ENCODE assay signal across 19 cellular contexts in genomic region chr7:30080818-30081217, GRCh38.
"Had no signal": no experiment of that assay in that cellular context is flagged by ENCODE, and none has a peak within 500 bp of the region (broad histone marks: within the 10 kb centered on the region; RNA-seq: fewer than 3 reads in every experiment).

No MANE protein-coding gene starts in this region.

- H3K4me1 Mint-ChIP-seq: activated CD4-positive, alpha-beta T cell treated with anti-CD3 and anti-CD28 coated beads, Interleukin-2, amount 10 ng/mL, durations not matched to agents 7 days and 5 days; activated naive CD4-positive, alpha-beta T cell treated with anti-CD3 and anti-CD28 coated beads, Interleukin-2, amount 10 ng/mL, durations not matched to agents 7 days and 5 days had no signal

- H3K27me3 Mint-ChIP-seq: activated CD4-positive, alpha-beta T cell treated with anti-CD3 and anti-CD28 coated beads, Interleukin-2, amount 10 ng/mL, durations not matched to agents 7 days and 5 days; activated naive CD4-positive, alpha-beta T cell treated with anti-CD3 and anti-CD28 coated beads, Interleukin-2, amount 10 ng/mL, durations not matched to agents 7 days and 5 days; progenitor cell of endocrine pancreas had no signal

- H3K4me3 Mint-ChIP-seq: activated CD4-positive, alpha-beta T cell treated with anti-CD3 and anti-CD28 coated beads, Interleukin-2, amount 10 ng/mL, durations not matched to agents 7 days and 5 days; activated naive CD4-positive, alpha-beta T cell treated with anti-CD3 and anti-CD28 coated beads, Interleukin-2, amount 10 ng/mL, durations not matched to agents 7 days and 5 days; natural killer cell had no signal

- H3K27ac ChIP-seq: adrenal gland, body of pancreas, coronary artery, foreskin keratinocyte, tibial artery, uterus had no signal

- H3K4me1 ChIP-seq: adrenal gland, foreskin keratinocyte, tibial artery, uterus had no signal

- H3K9me3 ChIP-seq: adrenal gland, body of pancreas, mucosa of descending colon, tibial artery, uterus had no signal

- H3K36me3 Mint-ChIP-seq: activated naive CD4-positive, alpha-beta T cell treated with anti-CD3 and anti-CD28 coated beads, Interleukin-2, amount 10 ng/mL, durations not matched to agents 7 days and 5 days; natural killer cell had no signal

- DNase-seq: activated CD4-positive, alpha-beta T cell treated with anti-CD3 and anti-CD28 coated beads, Interleukin-2, amount 10 ng/mL, durations not matched to agents 7 days and 5 days; activated CD4-positive, CD25-positive, alpha-beta regulatory T cell; activated naive CD4-positive, alpha-beta T cell treated with anti-CD3 and anti-CD28 coated beads, Interleukin-2, amount 10 ng/mL, durations not matched to agents 7 days and 5 days; adrenal gland; body of pancreas; central memory CD4-positive, alpha-beta T cell; effector CD4-positive, alpha-beta T cell; foreskin keratinocyte; mammary epithelial cell; mucosa of descending colon; natural killer cell; occipital lobe; right cardiac atrium; small intestine; tibial artery; uterus had no signal

- H3K4me3 ChIP-seq: adrenal gland, body of pancreas, coronary artery, mucosa of descending colon, tibial artery, uterus had no signal

- H3K27ac Mint-ChIP-seq: activated CD4-positive, alpha-beta T cell treated with anti-CD3 and anti-CD28 coated beads, Interleukin-2, amount 10 ng/mL, durations not matched to agents 7 days and 5 days; activated naive CD4-positive, alpha-beta T cell treated with anti-CD3 and anti-CD28 coated beads, Interleukin-2, amount 10 ng/mL, durations not matched to agents 7 days and 5 days; activated T-helper 2 cell treated with anti-CD3 and anti-CD28 coated beads, Interferon-gamma antibody, Interleukin-2, Interleukin-4, amounts not matched to agents 10 μg/mL and 5 μg/mL and 100 μg/mL, durations not matched to agents 14 hours and 24 hours and 36 hours; natural killer cell; progenitor cell of endocrine pancreas had no signal

- H3K36me3 ChIP-seq: adrenal gland, uterus had no signal

- H3K27me3 ChIP-seq: adrenal gland, body of pancreas, foreskin keratinocyte, tibial artery, uterus had no signal

- ATAC-seq: body of pancreas, foreskin keratinocyte, mucosa of descending colon, natural killer cell, right cardiac atrium had no signal
